Comparison of ENCODE assay signal across 24 cellular contexts in genomic region chr4:9923195-9923812, GRCh38.
DNase-seq lines count a peak whose midpoint lies in the region; ATAC-seq, FAIRE-seq and TF ChIP-seq lines count a peak whose summit lies in the region.
"Had no signal": no experiment of that assay in that cellular context is flagged by ENCODE, and none has a peak within 500 bp of the region (broad histone marks: within the 10 kb centered on the region; RNA-seq: fewer than 3 reads in every experiment).

No MANE protein-coding gene starts in this region.

- no peak for TF ChIP-seq RAD21 in HepG2 (CRISPR knock-in tag; IDR thresholded peaks at IDR 0.05)

- H3K9ac ChIP-seq in HepG2 (ENCODE audit: insufficient read depth, low read depth, low read length), result no peak overlapping the region

- no peak overlapping the region for H3K4me2 ChIP-seq in HepG2 (ENCODE audit: low read depth, low read length)

- H3K4me1 ChIP-seq in HepG2 (ENCODE audit: insufficient read depth, low read length), result no peaks in the 10 kb centered on the region
- no peaks in the 10 kb centered on the region for H3K4me1 ChIP-seq in right lobe of liver

- peak overlapping the region; percentile 28 for H3K4me3 Mint-ChIP-seq in T-helper 17 cell
- H3K4me3 Mint-ChIP-seq: B cell; CD14-positive monocyte; CD8-positive, alpha-beta memory T cell; IgD-negative memory B cell; T-cell had no signal

- ATAC-seq in HepG2 (peak; percentile 10), right lobe of liver (no peak), T-helper 17 cell (no peak)
- ATAC-seq: T-cell had no signal

- H3K27me3 ChIP-seq in HepG2 (ENCODE audit: control insufficient read depth in 1 of 2, insufficient read depth in 2 of 2, low read length in 2 of 2), result no peaks in the 10 kb centered on the region
- H3K27me3 ChIP-seq in right lobe of liver, result no peaks in the 10 kb centered on the region

- H3K27ac Mint-ChIP-seq in T-helper 17 cell, result no peak overlapping the region
- H3K27ac Mint-ChIP-seq: B cell, IgD-negative memory B cell, T-cell had no signal

- H3K27ac ChIP-seq in HepG2 (ENCODE audit: extremely low read length, insufficient read depth, low read length), result no peak overlapping the region
- no peak overlapping the region for H3K27ac ChIP-seq in right lobe of liver

- intact Hi-C loops in HepG2 (cut with micrococcal nuclease; ENCODE audit: unreplicated experiment) (no loop called here), right lobe of liver (cut with DNase I) (no loop called here)

- TF ChIP-seq CTCF in HepG2 (CRISPR knock-in tag; IDR thresholded peaks at IDR 0.05), result no peak
- no peak for TF ChIP-seq CTCF in right lobe of liver (IDR thresholded peaks at IDR 0.05)

- CTCF ChIA-PET in HepG2 (lab: Yijun Ruan, JAX; ENCODE audit: low intra/inter-chr PET ratio, low total read pairs), result no interaction called here

- no peaks in the 10 kb centered on the region for H3K79me2 ChIP-seq in HepG2 (ENCODE audit: insufficient read depth, low read length)

- H3K4me1 Mint-ChIP-seq in T-helper 17 cell, result peaks cover 5% of the 10 kb centered on the region
- H3K4me1 Mint-ChIP-seq: B cell; CD8-positive, alpha-beta memory T cell; IgD-negative memory B cell; T-cell had no signal

- no peak for TF ChIP-seq EP300 in HepG2 (IDR thresholded peaks at IDR 0.05; ENCODE audit: low read depth in 2 of 2, low read length in 2 of 2)
- TF ChIP-seq EP300 in HepG2 (CRISPR knock-in tag; IDR thresholded peaks at IDR 0.05; ENCODE audit: borderline replicate concordance), result no peak

- POLR2A ChIA-PET in HepG2 (lab: Yijun Ruan, JAX), result no interaction called here

- H2AFZ ChIP-seq in HepG2 (ENCODE audit: low read length), result no peak overlapping the region

- H3K36me3 Mint-ChIP-seq in T-helper 17 cell (ENCODE audit: low read depth), result peaks cover 4% of the 10 kb centered on the region
- H3K36me3 Mint-ChIP-seq: CD8-positive, alpha-beta memory T cell; IgD-negative memory B cell; T-cell had no signal

- H3K27me3 Mint-ChIP-seq in T-helper 17 cell, result peaks cover 10% of the 10 kb centered on the region
- H3K27me3 Mint-ChIP-seq: T-cell had no signal

- DNase-seq in HepG2 (ENCODE audit: low spot score) (no peak), right lobe of liver (no peak), T-helper 17 cell (no peak), kidney tubule cell (ENCODE audit: low spot score) (peak; percentile 18), superior temporal gyrus (ENCODE audit: extremely low spot score) (no peak), KBM-7 (no peak), UCSD-AML1 (lab: John Stamatoyannopoulos, UW; ENCODE audit: unreplicated experiment) (no peak)
- DNase-seq: CD8-positive, alpha-beta memory T cell; DMS 273 treated with DMSO at 0.1 percent for 48 hours; DND-41; Karpas-422; NCI-H1092 treated with DMSO at 0.1 percent for 48 hours; NCI-H1436; NCI-H187; NCI-H2081 treated with DMSO at 0.1 percent for 48 hours; NCI-H446; NCI-H524 treated with DMSO at 0.1 percent for 48 hours; NCI-H82; SHP77; T-cell had no signal

- H3K4me3 ChIP-seq in HepG2 (replicated peaks in 1 of 3; ENCODE audit: insufficient read depth in 1 of 3, low read depth in 2 of 3, low read length in 3 of 3) (no peak overlapping the region), right lobe of liver (no peak overlapping the region)

- no TSS peak for BruUV-seq in HepG2 (replicated peaks; lab: Mats Ljungman, UMichigan)

- in situ Hi-C loops in HepG2 (cut with HindIII; ENCODE audit: extremely low pct_ligation_motif_present, low pct_unique_long_range_greater_than_20kb), result no loop called here
- in situ Hi-C loops in KBM-7 (cut with MboI; ENCODE audit: low pct_unique_long_range_greater_than_20kb, low sequenced_read_pairs), result no loop called here

- H3K9me3 ChIP-seq in HepG2 (ENCODE audit: low read length) (no peaks in the 10 kb centered on the region), right lobe of liver (no peaks in the 10 kb centered on the region), T-helper 17 cell (ENCODE audit: control insufficient read depth, low read length, poor library complexity, severe bottlenecking) (no peaks in the 10 kb centered on the region)

- no peaks in the 10 kb centered on the region for H4K20me1 ChIP-seq in HepG2 (ENCODE audit: insufficient read depth, low read length)

- peaks cover 22 to 72% of the 10 kb centered on the region in 2 experiments for H3K36me3 ChIP-seq in HepG2 (replicated peaks in 1 of 2; ENCODE audit: control insufficient read depth in 1 of 2, insufficient read depth in 2 of 2, low read length in 2 of 2)
- H3K36me3 ChIP-seq in right lobe of liver, result no peaks in the 10 kb centered on the region

- no peak for FAIRE-seq in HepG2 (lab: Jason Lieb, UNC)
- FAIRE-seq: GM12892 had no signal

- WGBS in HepG2 (ENCODE audit: low lambda C conversion rate), result 89% methylated on average over 12 of the region's 12 CpGs
- 85% methylated on average over 7 of the region's 12 CpGs for WGBS in right lobe of liver (ENCODE audit: insufficient coverage, low coverage, low lambda C conversion rate, missing lambda C conversion rate)

- TF ChIP-seq POLR2A in HepG2 (IDR thresholded peaks at IDR 0.05; ENCODE audit: insufficient read depth in 1 of 2, low read depth in 2 of 2, low read length in 2 of 2) (no peak), right lobe of liver (IDR thresholded peaks at IDR 0.05) (no peak)

TF ChIP-seq in HepG2, 621 proteins besides CTCF, POLR2A, EP300 and RAD21 (continues in another document):
- TF ChIP-seq SOX13 (IDR thresholded peaks at IDR 0.05) (no peak), SOX13 (CRISPR knock-in tag; conservative IDR thresholded peaks at IDR 0.05 in 1 of 2, IDR thresholded peaks at IDR 0.05 in 1 of 2) (peak in 1 of 2 experiments; percentile 41; a peak in 1 of 4 replicates), TSC22D2 (CRISPR knock-in tag; IDR thresholded peaks at IDR 0.05; ENCODE audit: borderline replicate concordance) (no peak), ZSCAN31 (CRISPR knock-in tag; IDR thresholded peaks at IDR 0.05; ENCODE audit: low read depth) (peak; percentile 100), ZNF142 (CRISPR knock-in tag; IDR thresholded peaks at IDR 0.05) (no peak), PRDM4 (CRISPR knock-in tag; IDR thresholded peaks at IDR 0.05; ENCODE audit: borderline replicate concordance) (no peak), SYNCRIP (IDR thresholded peaks at IDR 0.05; ENCODE audit: insufficient read depth, low read depth, low read length) (no peak)
